ENCODE assay signal across 8 cellular contexts in the genomic region with DNA sequence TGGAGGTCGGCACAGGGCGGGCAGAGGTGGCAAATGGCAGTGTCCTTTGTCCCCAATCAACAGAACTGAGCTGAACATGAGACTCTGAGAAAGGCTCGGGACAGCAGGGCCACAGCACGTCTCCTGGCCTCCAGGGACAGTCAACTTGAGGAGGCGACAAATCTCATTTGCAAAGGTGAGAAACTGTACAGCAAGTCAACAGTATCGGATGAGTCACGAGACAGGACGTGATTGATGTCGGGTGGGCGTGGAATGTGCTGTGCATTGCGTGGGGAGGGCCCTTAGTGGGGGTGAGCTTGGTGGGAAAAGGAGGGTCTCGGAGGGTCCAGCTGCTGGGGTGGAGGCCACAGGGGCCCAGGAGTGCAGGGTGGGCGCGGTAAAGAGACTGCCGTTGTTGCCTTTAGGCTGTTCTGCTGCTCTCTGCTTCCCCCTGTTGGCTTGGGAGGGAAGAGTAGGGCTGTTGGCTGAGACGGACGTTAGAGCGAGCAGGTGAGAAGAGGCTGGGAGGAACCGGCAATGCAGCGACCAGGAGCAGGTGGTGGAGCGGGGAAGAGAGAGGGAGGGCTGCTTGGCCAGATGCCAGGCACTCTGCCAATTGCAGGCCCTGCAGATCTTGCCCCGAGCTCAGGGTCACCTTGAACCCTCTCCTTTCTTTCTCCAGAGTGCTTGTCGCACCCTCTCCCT.
DNase-seq lines count a peak whose midpoint lies in the region; ATAC-seq and TF ChIP-seq lines count a peak whose summit lies in the region.

No MANE protein-coding gene starts in this region.

- H4K8ac ChIP-seq in neuronal stem cell (ENCODE audit: low read depth, low read length) = no peak overlapping the region

- peak; percentile 95 for DNase-seq in NCI-H526 treated with DMSO at 0.1 percent for 48 hours (lab: John Stamatoyannopoulos, UW)
- DNase-seq in activated CD8-positive, alpha-beta memory T cell treated with anti-CD3 and anti-CD28 coated beads, Interleukin-2, amount 50 U/mL, for 1 hour (ENCODE audit: extremely low read depth) = peak; percentile 76
- DNase-seq in erythroblast (lab: John Stamatoyannopoulos, UW) = peak; percentile 58 to 71
- DNase-seq in neuronal stem cell (ENCODE audit: low spot score) = peak; percentile 41

- H3K27ac ChIP-seq in BLaER1 (peak overlapping the region; percentile 53), neuronal stem cell (replicated peaks; ENCODE audit: low read length) (no peak overlapping the region), temporal lobe (ENCODE audit: low read depth, low read length) (peak overlapping the region; percentile 1)

- H3K4me3 ChIP-seq in BLaER1 (no peak overlapping the region), neuronal stem cell (ENCODE audit: low read length in 2 of 2) (no peak overlapping the region)

- H3K18ac ChIP-seq in neuronal stem cell (ENCODE audit: low read length) = peak overlapping the region; percentile 38

- H3K79me1 ChIP-seq in neuronal stem cell (ENCODE audit: low read depth, low read length) = no peaks in the 10 kb centered on the region

- peak overlapping the region; percentile 69 for H2BK15ac ChIP-seq in neuronal stem cell (ENCODE audit: low read length)

- WGBS in neuronal stem cell (ENCODE audit: extremely low coverage in 2 of 2, insufficient read length in 2 of 2, insufficient replicate concordance in 1 of 2), 2 donors = no CpG with 5 or more reads among the region's 23 CpGs

- H2AK5ac ChIP-seq in neuronal stem cell (ENCODE audit: low read depth, low read length) = peak overlapping the region; percentile 1

- H3K4me1 ChIP-seq in BLaER1 (peaks cover 78% of the 10 kb centered on the region), neuronal stem cell (ENCODE audit: control insufficient read depth in 2 of 2, insufficient read depth in 1 of 2, low read depth in 1 of 2, low read length in 2 of 2) (peaks cover 0 to 2% of the 10 kb centered on the region in 2 donors)

- H3K14ac ChIP-seq in neuronal stem cell (ENCODE audit: low read length) = no peak overlapping the region

- no peak overlapping the region for H4K91ac ChIP-seq in neuronal stem cell (ENCODE audit: low read depth, low read length, poor library complexity)

- H3K9ac ChIP-seq in BLaER1 (no peak overlapping the region), neuronal stem cell (ENCODE audit: low read depth, low read length, poor library complexity) (peak overlapping the region; percentile 17)

- H2BK12ac ChIP-seq in neuronal stem cell (ENCODE audit: low read length) = no peak overlapping the region

- no peak for TF ChIP-seq POLR2A in erythroblast (IDR thresholded peaks at IDR 0.05; ENCODE audit: low read length)

- peak overlapping the region; percentile 2 for H2BK120ac ChIP-seq in neuronal stem cell (ENCODE audit: low read depth, low read length)

- H3K9me3 ChIP-seq in BLaER1 (no peaks in the 10 kb centered on the region), neuronal stem cell (replicated peaks in 1 of 2; ENCODE audit: control insufficient read depth in 2 of 2, insufficient read depth in 1 of 2, low read depth in 1 of 2, low read length in 2 of 2) (no peaks in the 10 kb centered on the region)

- H3K4me2 ChIP-seq in BLaER1 = peak overlapping the region; percentile 60
- no peak overlapping the region for H3K4me2 ChIP-seq in neuronal stem cell (ENCODE audit: insufficient read depth, low read length, poor library complexity, severe bottlenecking)

- no peaks in the 10 kb centered on the region; the same call in 1 of the 2 replicates for H4K20me1 ChIP-seq in BLaER1

- no peak overlapping the region for H2BK5ac ChIP-seq in neuronal stem cell (ENCODE audit: low read length)

- H3K27me3 ChIP-seq in BLaER1 = no peaks in the 10 kb centered on the region
- no peaks in the 10 kb centered on the region for H3K27me3 ChIP-seq in neuronal stem cell (ENCODE audit: control insufficient read depth in 3 of 3, insufficient read depth in 3 of 3, low read depth in 1 of 3, low read length in 3 of 3)

- no peak overlapping the region for H2AFZ ChIP-seq in neuronal stem cell (ENCODE audit: low read length)

- peak overlapping the region; percentile 34 for H3K23ac ChIP-seq in neuronal stem cell (ENCODE audit: low read depth, low read length, poor library complexity)

- no peak overlapping the region for H3K4ac ChIP-seq in neuronal stem cell (ENCODE audit: low read length)

- peak; percentile 53 for ATAC-seq in GM19324 (IDR thresholded peaks at IDR 0.05; ENCODE audit: low FRiP score, unreplicated experiment)
- ATAC-seq in HG03442 (IDR thresholded peaks at IDR 0.05; ENCODE audit: unreplicated experiment) = peak; percentile 34

- H3K36me3 ChIP-seq in BLaER1 (peaks cover 68% of the 10 kb centered on the region), neuronal stem cell (replicated peaks in 1 of 2; ENCODE audit: control insufficient read depth in 2 of 2, insufficient read depth in 2 of 2, low read length in 2 of 2) (no peaks in the 10 kb centered on the region)

Comparison
In these comparisons a context has a peak if more than half of its experiments do, and no peak if none do; other contexts are left out.
1. DNase-seq: peak in every context shown above with its lines; median percentile 95 in NCI-H526 treated with DMSO at 0.1 percent for 48 hours; 76 in activated CD8-positive, alpha-beta memory T cell treated with anti-CD3 and anti-CD28 coated beads, Interleukin-2, amount 50 U/mL, for 1 hour; 64 in erythroblast; 41 in neuronal stem cell.